Comparison of ENCODE assay signal across 16 cellular contexts in genomic region chr1:25106352-25106751, GRCh38.
DNase-seq lines count a peak whose midpoint lies in the region; ATAC-seq, FAIRE-seq and TF ChIP-seq lines count a peak whose summit lies in the region.
"Had no signal": no experiment of that assay in that cellular context is flagged by ENCODE, and none has a peak within 500 bp of the region (broad histone marks: within the 10 kb centered on the region; RNA-seq: fewer than 3 reads in every experiment).

No MANE protein-coding gene starts in this region.

- 56 to 91% (median 72%) methylated on average over 4 to 5 of the region's 5 CpGs for WGBS in heart left ventricle, 4 donors
- 75% methylated on average over 5 of the region's 5 CpGs for WGBS in suprapubic skin
- WGBS in endodermal cell (ENCODE audit: insufficient coverage in 1 of 2, insufficient read length in 1 of 2), 2 experiments: 88 to 90% methylated on average over 5 of the region's 5 CpGs

- peaks cover 0 to 13% (median 6%) of the 10 kb centered on the region in 12 donors for H3K9me3 ChIP-seq in heart left ventricle
- peaks cover 8% of the 10 kb centered on the region for H3K9me3 ChIP-seq in adipocyte (ENCODE audit: control insufficient read depth, low read length)
- H3K9me3 ChIP-seq in suprapubic skin: peaks cover 3% of the 10 kb centered on the region
- peaks cover 9% of the 10 kb centered on the region for H3K9me3 ChIP-seq in endodermal cell (ENCODE audit: control insufficient read depth, low read length)
- H3K9me3 ChIP-seq: Caco-2, neutrophil, SK-N-SH had no signal

- H3K4me1 Mint-ChIP-seq in endodermal cell: peaks cover 2% of the 10 kb centered on the region

- TF ChIP-seq CTCF in heart left ventricle (IDR thresholded peaks at IDR 0.05) (no peak), suprapubic skin (IDR thresholded peaks at IDR 0.05) (no peak), endodermal cell (conservative IDR thresholded peaks at IDR 0.05) (no peak)

- H3K36me3 Mint-ChIP-seq in endodermal cell (ENCODE audit: low read depth): no peaks in the 10 kb centered on the region

- H3K36me3 ChIP-seq in heart left ventricle (no peaks in the 10 kb centered on the region), adipocyte (ENCODE audit: control insufficient read depth, insufficient read depth, low read length, severe bottlenecking) (no peaks in the 10 kb centered on the region), suprapubic skin (no peaks in the 10 kb centered on the region), endodermal cell (ENCODE audit: control insufficient read depth, insufficient read depth, low read length) (no peaks in the 10 kb centered on the region)
- H3K36me3 ChIP-seq: neutrophil had no signal

- no peak for TF ChIP-seq EP300 in suprapubic skin (IDR thresholded peaks at IDR 0.05)

- H3K27ac Mint-ChIP-seq in endodermal cell: no peak overlapping the region

- intact Hi-C loops in left ventricle myocardium superior (cut with micrococcal nuclease) (no loop called here), heart left ventricle (cut with DNase I) (loop anchor here in 2 of 10 donors (10.0 kb wide), 2 partner anchors 252 to 262 kb away; no protein-coding TSS in a partner anchor)

- FAIRE-seq in frontal cortex (lab: Jason Lieb, UNC): no peak

- H3K4me3 ChIP-seq in heart left ventricle (no peak overlapping the region), adipocyte (ENCODE audit: low read length) (no peak overlapping the region), suprapubic skin (no peak overlapping the region), endodermal cell (ENCODE audit: low read length) (no peak overlapping the region)

- no peak overlapping the region for H3K4me3 Mint-ChIP-seq in endodermal cell

- no peak for DNase-seq in left ventricle myocardium superior
- no peak for DNase-seq in heart left ventricle
- DNase-seq in LHCN-M2 (ENCODE audit: low read depth): peak; percentile 39
- DNase-seq in adipocyte (ENCODE audit: low read depth): peak; percentile 10
- DNase-seq in suprapubic skin (ENCODE audit: low spot score in 2 of 2): no peak
- DNase-seq in endodermal cell: no peak
- no peak for DNase-seq in DMS114 treated with DMSO at 0.1 percent for 48 hours (lab: John Stamatoyannopoulos, UW; ENCODE audit: unreplicated experiment)
- no peak for DNase-seq in frontal cortex (ENCODE audit: low spot score in 2 of 2)
- DNase-seq: Caco-2; central memory CD4-positive, alpha-beta T cell; GF-D8; hippocampal formation; midbrain; NCI-H69; SK-N-SH had no signal

- H3K27ac ChIP-seq in heart left ventricle (no peak overlapping the region), suprapubic skin (no peak overlapping the region), endodermal cell (ENCODE audit: low read depth, low read length) (no peak overlapping the region)
- H3K27ac ChIP-seq: neutrophil had no signal

- peaks cover 13% of the 10 kb centered on the region for H3K9me3 Mint-ChIP-seq in endodermal cell

- no peak for TF ChIP-seq POLR2A in heart left ventricle (IDR thresholded peaks at IDR 0.05)
- TF ChIP-seq POLR2A in suprapubic skin (IDR thresholded peaks at IDR 0.05): no peak

- H3K27me3 Mint-ChIP-seq in endodermal cell (ENCODE audit: insufficient read depth): peaks cover 4% of the 10 kb centered on the region

- H3K4me1 ChIP-seq in heart left ventricle (peaks cover 0 to 7% (median 0%) of the 10 kb centered on the region in 12 donors), adipocyte (ENCODE audit: control insufficient read depth, insufficient read depth, low read length) (no peaks in the 10 kb centered on the region), suprapubic skin (no peaks in the 10 kb centered on the region), endodermal cell (ENCODE audit: control insufficient read depth, insufficient read depth, low read length) (no peaks in the 10 kb centered on the region)
- H3K4me1 ChIP-seq: Caco-2 had no signal

- H3K27me3 ChIP-seq in heart left ventricle (peaks cover 0 to 31% (median 0%) of the 10 kb centered on the region in 9 donors), adipocyte (replicated peaks; ENCODE audit: control insufficient read depth, insufficient read depth, low read length) (peaks cover 51% of the 10 kb centered on the region), suprapubic skin (peaks cover 20% of the 10 kb centered on the region), endodermal cell (ENCODE audit: control insufficient read depth, insufficient read depth, low read length, poor library complexity, severe bottlenecking) (no peaks in the 10 kb centered on the region)
- H3K27me3 ChIP-seq: neutrophil had no signal

- H3K9ac ChIP-seq in adipocyte (ENCODE audit: low read length): no peak overlapping the region
- H3K9ac ChIP-seq in endodermal cell (ENCODE audit: extremely low read depth, low read length, poor library complexity, severe bottlenecking): no peak overlapping the region
- H3K9ac ChIP-seq: SK-N-SH had no signal

- ATAC-seq in left ventricle myocardium superior (peak; percentile 22), heart left ventricle (no peak)

Comparison
In these comparisons a context has a peak if more than half of its experiments do, and no peak if none do; other contexts are left out.
1. DNase-seq: peak in LHCN-M2 (single experiment) and adipocyte (single experiment); none in left ventricle myocardium superior (single experiment), heart left ventricle (0 of 5), suprapubic skin (0 of 2), endodermal cell (single experiment), DMS114 treated with DMSO at 0.1 percent for 48 hours (single experiment) and frontal cortex (0 of 2).